ENCODE assay signal across 1 cellular context in genomic region chr14:89823732-89824131, GRCh38.
TF ChIP-seq lines count a peak whose summit lies in the region.

No MANE protein-coding gene starts in this region.

TF ChIP-seq in SK-N-SH, 30 proteins besides CTCF, POLR2A, EP300 and RAD21 (continued from another document):
- no peak for TF ChIP-seq ZBTB33 (IDR thresholded peaks at IDR 0.05; ENCODE audit: borderline replicate concordance, low read depth)
- no peak for TF ChIP-seq POLR2AphosphoS5 (IDR thresholded peaks at IDR 0.05; ENCODE audit: low read depth, low read length)
- no peak for TF ChIP-seq TEAD4 (IDR thresholded peaks at IDR 0.05; ENCODE audit: borderline replicate concordance, insufficient read depth)
- TF ChIP-seq RCOR1 (IDR thresholded peaks at IDR 0.05; ENCODE audit: low read length), result no peak
- TF ChIP-seq REST (IDR thresholded peaks at IDR 0.05; ENCODE audit: low read depth, low read length), result no peak
- no peak for TF ChIP-seq CHD2 (IDR thresholded peaks at IDR 0.05; ENCODE audit: low read length, partially characterized antibody)
- no peak for TF ChIP-seq IRF3 (IDR thresholded peaks at IDR 0.05; ENCODE audit: low read depth, low read length)
- TF ChIP-seq GATA2 (CRISPR knock-in tag; IDR thresholded peaks at IDR 0.05), result no peak
- no peak for TF ChIP-seq NRF1 (IDR thresholded peaks at IDR 0.05; ENCODE audit: low read depth, low read length)
- TF ChIP-seq, protein P1, sequence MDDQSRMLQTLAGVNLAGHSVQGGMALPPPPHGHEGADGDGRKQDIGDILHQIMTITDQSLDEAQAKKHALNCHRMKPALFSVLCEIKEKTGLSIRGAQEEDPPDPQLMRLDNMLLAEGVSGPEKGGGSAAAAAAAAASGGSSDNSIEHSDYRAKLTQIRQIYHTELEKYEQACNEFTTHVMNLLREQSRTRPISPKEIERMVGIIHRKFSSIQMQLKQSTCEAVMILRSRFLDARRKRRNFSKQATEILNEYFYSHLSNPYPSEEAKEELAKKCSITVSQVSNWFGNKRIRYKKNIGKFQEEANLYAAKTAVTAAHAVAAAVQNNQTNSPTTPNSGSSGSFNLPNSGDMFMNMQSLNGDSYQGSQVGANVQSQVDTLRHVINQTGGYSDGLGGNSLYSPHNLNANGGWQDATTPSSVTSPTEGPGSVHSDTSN (IDR thresholded peaks at IDR 0.05), result no peak
